Comparison of ENCODE assay signal across 11 cellular contexts in the genomic region with DNA sequence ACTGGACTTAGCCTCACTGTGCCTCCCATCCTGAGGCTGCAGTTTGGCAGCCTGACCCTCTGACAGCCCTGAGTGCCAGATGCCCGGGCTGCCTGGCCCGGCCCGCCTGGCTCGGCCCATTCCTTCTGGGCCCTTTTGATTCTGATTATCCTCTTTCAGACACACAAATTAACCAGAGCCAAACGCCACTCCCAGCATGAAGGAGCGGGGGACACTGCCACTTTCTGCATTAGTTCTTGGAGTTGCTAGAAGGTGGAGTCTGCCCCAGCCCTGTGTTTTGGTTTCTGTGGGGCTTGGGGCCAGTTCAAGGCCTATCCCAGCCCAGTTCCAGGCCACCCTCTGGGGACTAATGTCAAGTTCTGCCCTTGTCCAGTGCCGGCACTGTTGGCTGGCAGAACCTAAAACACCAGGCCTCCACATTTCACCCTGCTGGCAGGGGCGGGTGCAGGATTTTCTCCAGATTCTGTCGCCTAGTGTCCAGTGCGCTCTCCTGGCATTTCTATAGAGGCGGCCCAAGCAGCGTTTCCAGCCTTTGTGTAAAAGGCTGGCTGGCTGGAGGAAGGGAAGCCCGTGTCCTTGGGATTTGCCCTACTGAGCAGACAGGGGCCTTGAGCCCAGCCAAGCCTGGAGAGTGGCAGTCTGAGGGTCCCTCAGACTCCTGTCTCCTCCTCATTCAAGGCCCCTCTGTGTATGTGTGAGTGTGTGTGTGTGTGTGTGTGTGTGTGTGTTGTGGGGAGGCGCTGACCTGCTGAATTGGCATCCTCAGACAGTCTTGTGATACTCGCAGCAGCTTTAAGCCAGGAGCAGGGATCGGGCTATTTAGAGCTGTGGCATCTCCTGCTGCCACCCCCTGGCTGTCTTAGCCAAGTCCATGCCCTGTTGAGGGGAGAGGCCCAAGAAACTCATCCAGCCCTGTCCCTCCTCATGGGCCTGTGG. TPM values are rescaled to one million over a fixed set of nuclear protein-coding genes. Genes with fewer than 3 reads are reported as not detected.
DNase-seq lines count a peak whose midpoint lies in the region; ATAC-seq and TF ChIP-seq lines count a peak whose summit lies in the region.
"Had no signal": no experiment of that assay in that cellular context is flagged by ENCODE, and none has a peak within 500 bp of the region (broad histone marks: within the 10 kb centered on the region; RNA-seq: fewer than 3 reads in every experiment).

No MANE protein-coding gene starts in this region.

- no peak overlapping the region for H2AK5ac ChIP-seq in IMR-90 (ENCODE audit: low read depth, low read length)

- H3K4me2 ChIP-seq in IMR-90 (ENCODE audit: low read depth, low read length): no peak overlapping the region

- H3K9me3 Mint-ChIP-seq in progenitor cell of endocrine pancreas (ENCODE audit: low read depth): no peaks in the 10 kb centered on the region

- H2AK9ac ChIP-seq in IMR-90 (replicated peaks; ENCODE audit: low read depth, low read length, poor library complexity): peak overlapping the region; percentile 79

- BruUV-seq in IMR-90 (replicated peaks; lab: Mats Ljungman, UMichigan): no TSS peak

- DNase-seq in IMR-90 (no peak), medulla oblongata (ENCODE audit: extremely low spot score) (peak; percentile 82), superior temporal gyrus (ENCODE audit: extremely low spot score) (peak; percentile 33), progenitor cell of endocrine pancreas (ENCODE audit: low spot score, unreplicated experiment) (no peak), GM10248 (ENCODE audit: extremely low spot score) (no peak)
- no peak for DNase-seq in stimulated activated naive CD4-positive, alpha-beta T cell treated with Interleukin-2 at 50 U/mL for 16 hours (lab: John Stamatoyannopoulos, UW)
- no peak for DNase-seq in activated CD4-positive, alpha-beta T cell treated with anti-CD3 and anti-CD28 coated beads for 4 hours
- DNase-seq: EL, NCI-H2107, SIG-M5 had no signal

- no peak overlapping the region for H4K91ac ChIP-seq in IMR-90 (ENCODE audit: insufficient read depth, low read depth, low read length)

- no peak for TF ChIP-seq RAD21 in IMR-90 (IDR thresholded peaks at IDR 0.05; ENCODE audit: low read length)

- H3K27me3 ChIP-seq in IMR-90 (ENCODE audit: control insufficient read depth, insufficient read depth, low read length): no peaks in the 10 kb centered on the region

- no peak for ATAC-seq in IMR-90 (ENCODE audit: low read depth)

- no peak overlapping the region for H3K14ac ChIP-seq in IMR-90 (replicated peaks; ENCODE audit: low read depth, low read length)

- intact Hi-C loops in IMR-90 (cut with micrococcal nuclease): no loop called here

- WGBS in IMR-90 (ENCODE audit: extremely low coverage in 2 of 2, insufficient read length in 1 of 2), 2 experiments: 80% methylated on average over 2 of the region's 16 CpGs; no CpG with 5 or more reads in 1 of the 2 experiments

- H3K27ac Mint-ChIP-seq in progenitor cell of endocrine pancreas: no peak overlapping the region

- no peak overlapping the region for H2BK20ac ChIP-seq in IMR-90 (ENCODE audit: low read depth, low read length)

- peaks cover 4 to 11% of the 10 kb centered on the region in 2 experiments; a peak in 1 of 4 replicates for H3K79me1 ChIP-seq in IMR-90 (ENCODE audit: low read depth in 1 of 2, low read length in 2 of 2)

- in situ Hi-C loops in IMR-90 (cut with MboI; ENCODE audit: low sequenced_read_pairs): no loop called here

- no peaks in the 10 kb centered on the region for H3K4me1 Mint-ChIP-seq in progenitor cell of endocrine pancreas (ENCODE audit: low read depth)

- TF ChIP-seq CTCF in IMR-90 (conservative IDR thresholded peaks at IDR 0.05; ENCODE audit: low read depth, low read length) (no peak), progenitor cell of endocrine pancreas (IDR thresholded peaks at IDR 0.05; ENCODE audit: unreplicated experiment) (no peak), GM10248 (IDR thresholded peaks at IDR 0.05; ENCODE audit: control extremely low read depth, extremely low read depth, low read depth, missing control alignments) (no peak)

- peaks cover 13% of the 10 kb centered on the region for H4K20me1 ChIP-seq in IMR-90 (ENCODE audit: insufficient read depth, low read length)

- no peaks in the 10 kb centered on the region for H3K9me3 ChIP-seq in IMR-90 (ENCODE audit: control insufficient read depth, insufficient read depth, low read length)

- H4K8ac ChIP-seq in IMR-90 (ENCODE audit: low read depth in 2 of 2, low read length in 2 of 2): no peak overlapping the region; a peak in 2 of 4 replicates

- H3K36me3 Mint-ChIP-seq in progenitor cell of endocrine pancreas (ENCODE audit: insufficient read depth): peaks cover 4% of the 10 kb centered on the region

- no peak overlapping the region for H3K23ac ChIP-seq in IMR-90 (ENCODE audit: low read depth, low read length)

- no peak overlapping the region for H3K27ac ChIP-seq in IMR-90 (ENCODE audit: insufficient read depth, low read length)
- H3K27ac ChIP-seq in cingulate gyrus (ENCODE audit: low read depth, low read length): peak overlapping the region; percentile 75

- CTCF ChIA-PET in IMR-90 (lab: Yijun Ruan, JAX): no interaction called here
- CTCF ChIA-PET in GM10248 (lab: Yijun Ruan, JAX): interaction anchor here (1.5 to 1.9 kb wide), 3 partner anchors 11 to 24 kb away, joined by 3 to 9 read pairs (median 7); partner anchors contain the start of gene ACBD4

- POLR2A ChIA-PET in IMR-90 (lab: Charles Lee; ENCODE audit: unreplicated experiment) (no interaction called here), GM10248 (lab: Yijun Ruan, JAX) (no interaction called here)

- H3K4me3 Mint-ChIP-seq in progenitor cell of endocrine pancreas (ENCODE audit: low read depth): no peak overlapping the region

- TF ChIP-seq POLR2A in IMR-90 (IDR thresholded peaks at IDR 0.05; ENCODE audit: low read depth, low read length): no peak

- dilution Hi-C loops in IMR-90 (cut with HindIII; ENCODE audit: low sequenced_read_pairs, unreplicated experiment): no loop called here

- H3K27me3 Mint-ChIP-seq in progenitor cell of endocrine pancreas: no peaks in the 10 kb centered on the region

- no peak overlapping the region for H4K5ac ChIP-seq in IMR-90 (ENCODE audit: low read depth, low read length)

- H3K4me1 ChIP-seq in IMR-90 (ENCODE audit: control insufficient read depth, insufficient read depth, low read length): peaks cover under 1% of the 10 kb centered on the region; the same call in 1 of the 2 replicates

- H2BK5ac ChIP-seq in IMR-90 (ENCODE audit: low read depth, low read length, poor library complexity, severe bottlenecking): no peak overlapping the region

- no peak overlapping the region for H3K4ac ChIP-seq in IMR-90 (ENCODE audit: low read depth, low read length)

- no peak overlapping the region for H3K18ac ChIP-seq in IMR-90 (ENCODE audit: low read depth, low read length)

- H3K36me3 ChIP-seq in IMR-90 (ENCODE audit: control insufficient read depth, insufficient read depth, low read length): peaks cover 56% of the 10 kb centered on the region

- no peak overlapping the region for H3K9ac ChIP-seq in IMR-90 (ENCODE audit: low read depth, low read length)

- H2BK120ac ChIP-seq in IMR-90 (ENCODE audit: low read depth, low read length): no peak overlapping the region

- H3K9me1 ChIP-seq in IMR-90 (ENCODE audit: insufficient read depth, low read length): no peaks in the 10 kb centered on the region

- no peak overlapping the region for H2BK15ac ChIP-seq in IMR-90 (ENCODE audit: low read depth, low read length)

- H3K56ac ChIP-seq in IMR-90 (ENCODE audit: extremely low read depth, insufficient read depth, low read length): no peak overlapping the region

- no peak overlapping the region for H3K4me3 ChIP-seq in IMR-90 (ENCODE audit: insufficient read depth, low read depth, low read length)

- peak overlapping the region; percentile 23 for H2AFZ ChIP-seq in IMR-90 (replicated peaks; ENCODE audit: low read length, poor library complexity)

TF ChIP-seq in IMR-90, 13 proteins besides CTCF, POLR2A, EP300 and RAD21 (continues in another document):
- TF ChIP-seq, protein P1, sequence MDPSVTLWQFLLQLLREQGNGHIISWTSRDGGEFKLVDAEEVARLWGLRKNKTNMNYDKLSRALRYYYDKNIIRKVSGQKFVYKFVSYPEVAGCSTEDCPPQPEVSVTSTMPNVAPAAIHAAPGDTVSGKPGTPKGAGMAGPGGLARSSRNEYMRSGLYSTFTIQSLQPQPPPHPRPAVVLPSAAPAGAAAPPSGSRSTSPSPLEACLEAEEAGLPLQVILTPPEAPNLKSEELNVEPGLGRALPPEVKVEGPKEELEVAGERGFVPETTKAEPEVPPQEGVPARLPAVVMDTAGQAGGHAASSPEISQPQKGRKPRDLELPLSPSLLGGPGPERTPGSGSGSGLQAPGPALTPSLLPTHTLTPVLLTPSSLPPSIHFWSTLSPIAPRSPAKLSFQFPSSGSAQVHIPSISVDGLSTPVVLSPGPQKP (IDR thresholded peaks at IDR 0.05; ENCODE audit: borderline replicate concordance, low read depth, low read length): no peak
- TF ChIP-seq FOS (IDR thresholded peaks at IDR 0.05; ENCODE audit: low read depth, low read length) (no peak), RFX5 (IDR thresholded peaks at IDR 0.05; ENCODE audit: low read depth, low read length) (no peak)

RNA-seq across cellular contexts. Expression of gene PLCD3, which starts 21.4 kb away (rescaled TPM):
- 5.3 and 5.6 TPM in 2 replicates for total RNA-seq in IMR-90 (2012; rRNA removed)
- 36.6 and 39.0 TPM in 2 replicates for polyA plus RNA-seq in IMR-90 (2012; rRNA removed)
- polyA plus RNA-seq in IMR-90 (2012; cell fraction: cytosol; rRNA removed): 14.8 and 45.8 TPM in 2 replicates
- 35.9 and 73.0 TPM in 2 replicates for polyA plus RNA-seq in IMR-90 (2012; cell fraction: nucleus; rRNA removed; ENCODE audit: low replicate concordance)
- 23.4 and 26.7 TPM in 2 replicates for total RNA-seq in progenitor cell of endocrine pancreas

RNA-seq across cellular contexts. Expression of gene ACBD4, which starts 24.5 kb away (rescaled TPM):
- total RNA-seq in IMR-90 (2012; rRNA removed) (1.7 and 2.3 TPM in 2 replicates), progenitor cell of endocrine pancreas (14.1 and 15.7 TPM in 2 replicates)
- 5.7 and 6.1 TPM in 2 replicates for polyA plus RNA-seq in IMR-90 (2012; rRNA removed)
- 4.5 and 5.5 TPM in 2 replicates for polyA plus RNA-seq in IMR-90 (2012; cell fraction: cytosol; rRNA removed)
- polyA plus RNA-seq in IMR-90 (2012; cell fraction: nucleus; rRNA removed; ENCODE audit: low replicate concordance): 29.9 and 39.6 TPM in 2 replicates

RNA-seq across cellular contexts. Expression of gene HEXIM1, which starts 37.3 kb away (rescaled TPM):
- 5.9 and 8.6 TPM in 2 replicates for total RNA-seq in IMR-90 (2012; rRNA removed)
- polyA plus RNA-seq in IMR-90 (2012; rRNA removed): 14.5 TPM in 2 replicates
- polyA plus RNA-seq in IMR-90 (2012; cell fraction: cytosol; rRNA removed): 13.5 and 13.8 TPM in 2 replicates
- polyA plus RNA-seq in IMR-90 (2012; cell fraction: nucleus; rRNA removed; ENCODE audit: low replicate concordance): 8.5 and 12.5 TPM in 2 replicates
- total RNA-seq in progenitor cell of endocrine pancreas: 32.9 and 33.3 TPM in 2 replicates

RNA-seq across cellular contexts. Expression of gene NMT1, which starts 49.8 kb away (rescaled TPM):
- total RNA-seq in IMR-90 (2012; rRNA removed) (57.5 and 60.6 TPM in 2 replicates), progenitor cell of endocrine pancreas (97.4 and 98.7 TPM in 2 replicates)
- 36.0 and 38.0 TPM in 2 replicates for polyA plus RNA-seq in IMR-90 (2012; rRNA removed)
- 21.3 and 29.7 TPM in 2 replicates for polyA plus RNA-seq in IMR-90 (2012; cell fraction: cytosol; rRNA removed)
- 26.3 and 44.4 TPM in 2 replicates for polyA plus RNA-seq in IMR-90 (2012; cell fraction: nucleus; rRNA removed; ENCODE audit: low replicate concordance)

RNA-seq across cellular contexts. Expression of gene HEXIM2, which starts 50.7 kb away (rescaled TPM):
- total RNA-seq in IMR-90 (2012; rRNA removed) (5.6 and 6.1 TPM in 2 replicates), progenitor cell of endocrine pancreas (9.3 and 11.9 TPM in 2 replicates)
- 4.5 TPM in 2 replicates for polyA plus RNA-seq in IMR-90 (2012; rRNA removed)
- 5.2 and 10.6 TPM in 2 replicates for polyA plus RNA-seq in IMR-90 (2012; cell fraction: cytosol; rRNA removed)
- polyA plus RNA-seq in IMR-90 (2012; cell fraction: nucleus; rRNA removed; ENCODE audit: low replicate concordance): 2.9 and 6.9 TPM in 2 replicates

Comparison
In these comparisons a context has a peak if more than half of its experiments do, and no peak if none do; other contexts are left out.
1. DNase-seq: peak in medulla oblongata (single experiment) and superior temporal gyrus (single experiment); none in IMR-90 (single experiment), progenitor cell of endocrine pancreas (single experiment), GM10248 (single experiment), stimulated activated naive CD4-positive, alpha-beta T cell treated with Interleukin-2 at 50 U/mL for 16 hours (single experiment) and activated CD4-positive, alpha-beta T cell treated with anti-CD3 and anti-CD28 coated beads for 4 hours (0 of 2).